17 cellular contexts compared by ENCODE assay signal in genomic region chr3:30294241-30294667, GRCh38.
DNase-seq lines count a peak whose midpoint lies in the region; ATAC-seq, FAIRE-seq and TF ChIP-seq lines count a peak whose summit lies in the region.
"Had no signal": no experiment of that assay in that cellular context is flagged by ENCODE, and none has a peak within 500 bp of the region (broad histone marks: within the 10 kb centered on the region; RNA-seq: fewer than 3 reads in every experiment).

No MANE protein-coding gene starts in this region.

- no peaks in the 10 kb centered on the region for H4K20me1 ChIP-seq in astrocyte (ENCODE audit: insufficient read depth, low read length)

- H3K4me3 ChIP-seq in right atrium auricular region (no peak overlapping the region), astrocyte (ENCODE audit: insufficient read depth, low read depth, low read length) (no peak overlapping the region), right cardiac atrium (ENCODE audit: low read length) (no peak overlapping the region)
- H3K4me3 ChIP-seq: colonic mucosa, esophagus squamous epithelium, MG63 had no signal

- peak overlapping the region; percentile 62 for H3K27ac Mint-ChIP-seq in astrocyte (ENCODE audit: unreplicated experiment)
- H3K27ac Mint-ChIP-seq: activated CD4-positive, alpha-beta T cell treated with anti-CD3 and anti-CD28 coated beads, Interleukin-2, amount 10 ng/mL, durations not matched to agents 7 days and 5 days; activated naive CD8-positive, alpha-beta T cell treated with anti-CD3 and anti-CD28 coated beads, Interleukin-2, amount 50 U/mL, for 24 hours; T-cell had no signal

- ATAC-seq in Right ventricle myocardium superior (ENCODE audit: poor library complexity) (peak; percentile 75), right cardiac atrium (peak; percentile 31 to 38), GM21723 (IDR thresholded peaks at IDR 0.05; ENCODE audit: unreplicated experiment) (no peak)
- ATAC-seq: activated naive CD8-positive, alpha-beta T cell treated with anti-CD3 and anti-CD28 coated beads, Interleukin-2, amount 50 U/mL, for 24 hours; activated T-cell treated with anti-CD3 and anti-CD28 coated beads, Interleukin-2, amount 50 U/mL, for 4 hours; T-cell had no signal

- H3K9me3 Mint-ChIP-seq in astrocyte (ENCODE audit: unreplicated experiment), result peaks cover 1% of the 10 kb centered on the region
- H3K9me3 Mint-ChIP-seq: activated CD4-positive, alpha-beta T cell treated with anti-CD3 and anti-CD28 coated beads, Interleukin-2, amount 10 ng/mL, durations not matched to agents 7 days and 5 days; activated naive CD8-positive, alpha-beta T cell treated with anti-CD3 and anti-CD28 coated beads, Interleukin-2, amount 50 U/mL, for 24 hours; activated T-cell treated with anti-CD3 and anti-CD28 coated beads, Interleukin-2, amount 50 U/mL, for 4 hours; T-cell had no signal

- H3K9ac ChIP-seq in astrocyte (ENCODE audit: low read length), result peak overlapping the region; percentile 37
- H3K9ac ChIP-seq: parathyroid adenoma had no signal

- H3K9me3 ChIP-seq in right atrium auricular region (no peaks in the 10 kb centered on the region), astrocyte (ENCODE audit: insufficient read depth, low read depth, low read length) (no peaks in the 10 kb centered on the region), right cardiac atrium (ENCODE audit: control insufficient read depth, low read length) (no peaks in the 10 kb centered on the region)
- H3K9me3 ChIP-seq: colonic mucosa, esophagus squamous epithelium, MG63 had no signal

- peaks cover 33% of the 10 kb centered on the region for H3K4me1 Mint-ChIP-seq in astrocyte (ENCODE audit: low read depth, unreplicated experiment)

- WGBS in right cardiac atrium, result 59% methylated on average over 4 of the region's 4 CpGs

- TF ChIP-seq CTCF in right atrium auricular region (IDR thresholded peaks at IDR 0.05), result no peak
- no peak for TF ChIP-seq CTCF in astrocyte (IDR thresholded peaks at IDR 0.05; ENCODE audit: insufficient read depth, low read depth, low read length)

- intact Hi-C loops in Right ventricle myocardium superior (cut with DNase I), result no loop called here
- intact Hi-C loops in right cardiac atrium (cut with DNase I), result no loop called here

- H3K4me1 ChIP-seq in right atrium auricular region, result peaks cover 0 to 10% of the 10 kb centered on the region in 2 donors
- H3K4me1 ChIP-seq in astrocyte (ENCODE audit: insufficient read depth, low read length), result peaks cover 28% of the 10 kb centered on the region
- H3K4me1 ChIP-seq in right cardiac atrium (ENCODE audit: control insufficient read depth, insufficient read depth, low read length), result peaks cover 3% of the 10 kb centered on the region
- H3K4me1 ChIP-seq: parathyroid adenoma had no signal

- no peaks in the 10 kb centered on the region for H3K27me3 Mint-ChIP-seq in astrocyte (ENCODE audit: low read depth, unreplicated experiment)
- H3K27me3 Mint-ChIP-seq: activated naive CD8-positive, alpha-beta T cell treated with anti-CD3 and anti-CD28 coated beads, Interleukin-2, amount 50 U/mL, for 24 hours had no signal

- H3K27ac ChIP-seq in right atrium auricular region, result no peak overlapping the region
- peak overlapping the region; percentile 78 for H3K27ac ChIP-seq in astrocyte (ENCODE audit: low read depth, low read length)
- H3K27ac ChIP-seq in right cardiac atrium (ENCODE audit: low read length), result no peak overlapping the region
- H3K27ac ChIP-seq: colonic mucosa, esophagus squamous epithelium, parathyroid adenoma had no signal

- no peaks in the 10 kb centered on the region for H3K27me3 ChIP-seq in right atrium auricular region
- no peaks in the 10 kb centered on the region for H3K27me3 ChIP-seq in astrocyte (ENCODE audit: insufficient read depth, low read length)
- no peaks in the 10 kb centered on the region for H3K27me3 ChIP-seq in right cardiac atrium (ENCODE audit: control insufficient read depth, insufficient read depth)
- H3K27me3 ChIP-seq: colonic mucosa, esophagus squamous epithelium, MG63 had no signal

- no peaks in the 10 kb centered on the region for H3K36me3 Mint-ChIP-seq in astrocyte (ENCODE audit: low read depth, unreplicated experiment)
- H3K36me3 Mint-ChIP-seq: T-cell had no signal

- H3K36me3 ChIP-seq in right atrium auricular region, result no peaks in the 10 kb centered on the region
- no peaks in the 10 kb centered on the region for H3K36me3 ChIP-seq in astrocyte (ENCODE audit: insufficient read depth, low read length)
- H3K36me3 ChIP-seq: colonic mucosa, esophagus squamous epithelium, MG63 had no signal

- no peak for FAIRE-seq in astrocyte (lab: Jason Lieb, UNC)

- no peaks in the 10 kb centered on the region for H3K79me2 ChIP-seq in astrocyte (ENCODE audit: insufficient read depth, low read length)
- H3K79me2 ChIP-seq: parathyroid adenoma had no signal

- peak overlapping the region; percentile 8 for H2AFZ ChIP-seq in astrocyte (ENCODE audit: low read depth, low read length)
- H2AFZ ChIP-seq: parathyroid adenoma had no signal

- DNase-seq in Right ventricle myocardium superior (no peak), right atrium auricular region (ENCODE audit: low spot score) (no peak), astrocyte (ENCODE audit: low read depth) (peak; percentile 32), right cardiac atrium (peak in 1 of 3 donors; percentile 25), hippocampal formation (lab: John Stamatoyannopoulos, UW) (no peak)
- DNase-seq in activated effector memory CD4-positive, alpha-beta T cell treated with anti-CD3 and anti-CD28 coated beads, Interleukin-2, amount 50 U/mL, for 16 hours, result no peak
- DNase-seq in activated CD4-positive, CD25-positive, alpha-beta regulatory T cell (lab: John Stamatoyannopoulos, UW), result no peak
- DNase-seq: activated CD4-positive, alpha-beta T cell treated with anti-CD3 and anti-CD28 coated beads, Interleukin-2, amount 10 ng/mL, durations not matched to agents 7 days and 5 days; activated naive CD8-positive, alpha-beta T cell treated with anti-CD3 and anti-CD28 coated beads, Interleukin-2, amount 50 U/mL, for 24 hours; activated T-cell treated with anti-CD3 and anti-CD28 coated beads, Interleukin-2, amount 50 U/mL, for 4 hours; colonic mucosa; esophagus squamous epithelium; MG63; NCI-H2227 treated with DMSO at 0.1 percent for 48 hours; T-cell had no signal

- peak overlapping the region; percentile 57 for H3K4me2 ChIP-seq in astrocyte (ENCODE audit: low read length)

- no peak overlapping the region for H3K4me3 Mint-ChIP-seq in astrocyte (ENCODE audit: unreplicated experiment)
- H3K4me3 Mint-ChIP-seq: activated CD4-positive, alpha-beta T cell treated with anti-CD3 and anti-CD28 coated beads, Interleukin-2, amount 10 ng/mL, durations not matched to agents 7 days and 5 days; activated naive CD8-positive, alpha-beta T cell treated with anti-CD3 and anti-CD28 coated beads, Interleukin-2, amount 50 U/mL, for 24 hours; activated T-cell treated with anti-CD3 and anti-CD28 coated beads, Interleukin-2, amount 50 U/mL, for 4 hours; T-cell had no signal
